In genomic region chrX:118345401-118346257, GRCh38 we compare ENCODE assay signal across 8 cellular contexts. TPM values are rescaled to one million over a fixed set of nuclear protein-coding genes. Genes with fewer than 3 reads are reported as not detected.
DNase-seq lines count a peak whose midpoint lies in the region; ATAC-seq lines count a peak whose summit lies in the region.

TSS of gene WDR44 (plus strand) at chrX:118346106. CDS start at chrX:118346504, 398 bp downstream.

- H3K9me3 Mint-ChIP-seq in IgD-negative memory B cell = peaks cover 0 to 7% (median 0%) of the 10 kb centered on the region in 3 donors

- peak; percentile 82 for ATAC-seq in GM21529 (IDR thresholded peaks at IDR 0.05; ENCODE audit: unreplicated experiment)

- H3K4me1 ChIP-seq in mononuclear cell (ENCODE audit: insufficient read depth, low read length) = peaks cover 27% of the 10 kb centered on the region

- no peaks in the 10 kb centered on the region for H3K9me3 ChIP-seq in mononuclear cell (ENCODE audit: low read depth, low read length)

- no peaks in the 10 kb centered on the region for H3K27me3 Mint-ChIP-seq in IgD-negative memory B cell

- H3K4me3 Mint-ChIP-seq in IgD-negative memory B cell = peak within 1 kb of the TSS; percentile 97 to 100 (median 100)

- peak; percentile 92 for DNase-seq in DMS 273 treated with DMSO at 0.1 percent for 48 hours (lab: John Stamatoyannopoulos, UW)
- peak; percentile 28 for DNase-seq in OCI-M2 (lab: John Stamatoyannopoulos, UW; ENCODE audit: unreplicated experiment)
- DNase-seq in activated T-cell treated with anti-CD3 and anti-CD28 coated beads for 4 hours = peak; percentile 93
- DNase-seq in epidermal melanocyte (ENCODE audit: insufficient read length, low spot score) = peak; percentile 75
- peak; percentile 78 to 84 for DNase-seq in stimulated activated CD8-positive, alpha-beta memory T cell treated with anti-CD3 and anti-CD28 coated beads, Interleukin-4, amount 100 ng/mL, for 1 hour (ENCODE audit: low read depth in 2 of 2, low spot score in 1 of 2)

- H3K4me1 Mint-ChIP-seq in IgD-negative memory B cell = peaks cover 14 to 31% (median 17%) of the 10 kb centered on the region in 3 donors

- peak within 1 kb of the TSS; percentile 85 for H3K4me3 ChIP-seq in mononuclear cell (ENCODE audit: low read length)

- H3K27me3 ChIP-seq in mononuclear cell (ENCODE audit: insufficient read depth, low read length) = no peaks in the 10 kb centered on the region

- no peaks in the 10 kb centered on the region for H3K36me3 Mint-ChIP-seq in IgD-negative memory B cell

- H3K27ac Mint-ChIP-seq in IgD-negative memory B cell = peak within 1 kb of the TSS; percentile 98

RNA-seq across cellular contexts. Expression of gene WDR44, which starts in this region (rescaled TPM):
- polyA plus RNA-seq in IgD-negative memory B cell = 4.6 TPM
- 22.8 TPM for total RNA-seq in mononuclear cell

Comparison
In these comparisons a context has a peak if more than half of its experiments do, and no peak if none do; other contexts are left out.
1. Peak in every context shown above with its lines: DNase-seq, ATAC-seq and H3K4me3 ChIP-seq.
2. DNase-seq: peak in every context shown above with its lines; median percentile 93 in activated T-cell treated with anti-CD3 and anti-CD28 coated beads for 4 hours; 92 in DMS 273 treated with DMSO at 0.1 percent for 48 hours; 81 in stimulated activated CD8-positive, alpha-beta memory T cell treated with anti-CD3 and anti-CD28 coated beads, Interleukin-4, amount 100 ng/mL, for 1 hour; 75 in epidermal melanocyte; 28 in OCI-M2.